14 cellular contexts compared by ENCODE assay signal in genomic region chr12:70535896-70536374, GRCh38.
DNase-seq lines count a peak whose midpoint lies in the region; ATAC-seq and TF ChIP-seq lines count a peak whose summit lies in the region.
"Had no signal": no experiment of that assay in that cellular context is flagged by ENCODE, and none has a peak within 500 bp of the region (broad histone marks: within the 10 kb centered on the region; RNA-seq: fewer than 3 reads in every experiment).

No MANE protein-coding gene starts in this region.

- no peak for TF ChIP-seq POLR2A in upper lobe of left lung (IDR thresholded peaks at IDR 0.05)

- peaks cover 12% of the 10 kb centered on the region for H3K4me1 Mint-ChIP-seq in endodermal cell
- H3K4me1 Mint-ChIP-seq: immature natural killer cell had no signal

- no peaks in the 10 kb centered on the region for H3K9me3 Mint-ChIP-seq in endodermal cell
- H3K9me3 Mint-ChIP-seq in activated naive CD4-positive, alpha-beta T cell treated with anti-CD3 and anti-CD28 coated beads, Interleukin-2, amount 50 U/mL, for 72 hours = peaks cover 3 to 5% of the 10 kb centered on the region in 2 donors

- H3K27me3 Mint-ChIP-seq in endodermal cell (ENCODE audit: insufficient read depth) = no peaks in the 10 kb centered on the region

- no peak overlapping the region for H3K27ac Mint-ChIP-seq in endodermal cell
- no peak overlapping the region for H3K27ac Mint-ChIP-seq in activated naive CD4-positive, alpha-beta T cell treated with anti-CD3 and anti-CD28 coated beads, Interleukin-2, amount 50 U/mL, for 72 hours
- H3K27ac Mint-ChIP-seq: activated T-helper 1 cell treated with anti-CD3 and anti-CD28 coated beads, Interleukin-12 subunit alpha, Interleukin-12 subunit beta, Interleukin-2, Interleukin-4 antibody, amounts not matched to agents 30 ng/mL and 10 ng/mL and 1 ng/mL, durations not matched to agents 14 hours and 24 hours and 36 hours; immature natural killer cell had no signal

- H3K4me3 ChIP-seq in muscle layer of duodenum (ENCODE audit: low read depth in 1 of 2, low read length in 2 of 2) = no peak overlapping the region
- H3K4me3 ChIP-seq in upper lobe of left lung = no peak overlapping the region
- no peak overlapping the region for H3K4me3 ChIP-seq in endodermal cell (ENCODE audit: low read length)

- H3K9me3 ChIP-seq in muscle layer of duodenum (ENCODE audit: control insufficient read depth in 1 of 2, low read length in 2 of 2) (no peaks in the 10 kb centered on the region), upper lobe of left lung (no peaks in the 10 kb centered on the region), endodermal cell (ENCODE audit: control insufficient read depth, low read length) (no peaks in the 10 kb centered on the region)
- H3K9me3 ChIP-seq: SK-N-SH had no signal

- peak overlapping the region; percentile 65 for H3K27ac ChIP-seq in muscle layer of duodenum (ENCODE audit: low read length)
- H3K27ac ChIP-seq in upper lobe of left lung = peak overlapping the region; percentile 76 to 84 (median 82)
- no peak overlapping the region for H3K27ac ChIP-seq in endodermal cell (ENCODE audit: low read depth, low read length)
- H3K27ac ChIP-seq: brain microvascular endothelial cell had no signal

- peak; percentile 95 to 99 (median 98) for TF ChIP-seq EP300 in upper lobe of left lung (IDR thresholded peaks at IDR 0.05)

- TF ChIP-seq CTCF in upper lobe of left lung (IDR thresholded peaks at IDR 0.05) = no peak
- TF ChIP-seq CTCF in endodermal cell (conservative IDR thresholded peaks at IDR 0.05) = no peak

- DNase-seq in NCI-H510A treated with DMSO at 0.1 percent for 48 hours (lab: John Stamatoyannopoulos, UW) (peak; percentile 14), NCI-H510A (lab: John Stamatoyannopoulos, UW) (no peak), Right ventricle myocardium superior (no peak), upper lobe of left lung (no peak), LoVo (ENCODE audit: low spot score) (no peak), endodermal cell (no peak)
- no peak for DNase-seq in activated naive CD4-positive, alpha-beta T cell treated with anti-CD3 and anti-CD28 coated beads, Interleukin-2, amount 50 U/mL, for 72 hours (ENCODE audit: low spot score in 2 of 2)
- DNase-seq: activated CD4-positive, CD25-positive, alpha-beta regulatory T cell treated with anti-CD3 and anti-CD28 coated beads, Interleukin-2, amount 50 U/mL, for 72 hours; brain microvascular endothelial cell; immature natural killer cell; NCI-H1048; SK-N-SH had no signal

- WGBS in upper lobe of left lung, 2 donors = 60 to 65% methylated on average over 6 of the region's 6 CpGs
- 80 to 90% methylated on average over 6 of the region's 6 CpGs for WGBS in endodermal cell (ENCODE audit: insufficient coverage in 1 of 2, insufficient read length in 1 of 2), 2 experiments

- H3K4me3 Mint-ChIP-seq in endodermal cell = no peak overlapping the region
- H3K4me3 Mint-ChIP-seq: activated T-helper 1 cell treated with anti-CD3 and anti-CD28 coated beads, Interleukin-12 subunit alpha, Interleukin-12 subunit beta, Interleukin-2, Interleukin-4 antibody, amounts not matched to agents 30 ng/mL and 10 ng/mL and 1 ng/mL, durations not matched to agents 14 hours and 24 hours and 36 hours; immature natural killer cell had no signal

- no peak overlapping the region for H3K9ac ChIP-seq in endodermal cell (ENCODE audit: extremely low read depth, low read length, poor library complexity, severe bottlenecking)
- H3K9ac ChIP-seq: SK-N-SH had no signal

- H3K4me1 ChIP-seq in muscle layer of duodenum (ENCODE audit: control insufficient read depth in 1 of 2, insufficient read depth in 2 of 2, low read length in 2 of 2) (no peaks in the 10 kb centered on the region), upper lobe of left lung (peaks cover 0 to 4% (median 0%) of the 10 kb centered on the region in 4 donors), endodermal cell (ENCODE audit: control insufficient read depth, insufficient read depth, low read length) (no peaks in the 10 kb centered on the region)

- no peaks in the 10 kb centered on the region for H3K36me3 Mint-ChIP-seq in endodermal cell (ENCODE audit: low read depth)
- no peaks in the 10 kb centered on the region for H3K36me3 Mint-ChIP-seq in activated naive CD4-positive, alpha-beta T cell treated with anti-CD3 and anti-CD28 coated beads, Interleukin-2, amount 50 U/mL, for 72 hours

- intact Hi-C loops in Right ventricle myocardium superior (cut with DNase I) = no loop called here

- H3K36me3 ChIP-seq in muscle layer of duodenum (ENCODE audit: control insufficient read depth in 1 of 2, insufficient read depth in 2 of 2, low read length in 2 of 2) (peaks cover 0 to 3% of the 10 kb centered on the region in 2 donors), upper lobe of left lung (peaks cover 0 to 46% (median 3%) of the 10 kb centered on the region in 4 donors), endodermal cell (ENCODE audit: control insufficient read depth, insufficient read depth, low read length) (no peaks in the 10 kb centered on the region)
- H3K36me3 ChIP-seq: brain microvascular endothelial cell had no signal

- ATAC-seq in Right ventricle myocardium superior (ENCODE audit: poor library complexity) = peak; percentile 39
- ATAC-seq in upper lobe of left lung (ENCODE audit: low FRiP score in 2 of 2) = peak in 1 of 2 donors; percentile 47
- no peak for ATAC-seq in activated naive CD4-positive, alpha-beta T cell treated with anti-CD3 and anti-CD28 coated beads, Interleukin-2, amount 50 U/mL, for 72 hours

- H3K27me3 ChIP-seq in muscle layer of duodenum (ENCODE audit: low read depth, low read length) = no peaks in the 10 kb centered on the region
- no peaks in the 10 kb centered on the region for H3K27me3 ChIP-seq in upper lobe of left lung
- H3K27me3 ChIP-seq in endodermal cell (ENCODE audit: control insufficient read depth, insufficient read depth, low read length, poor library complexity, severe bottlenecking) = no peaks in the 10 kb centered on the region
- H3K27me3 ChIP-seq: brain microvascular endothelial cell had no signal
